16 cellular contexts compared by ENCODE assay signal in the genomic region with DNA sequence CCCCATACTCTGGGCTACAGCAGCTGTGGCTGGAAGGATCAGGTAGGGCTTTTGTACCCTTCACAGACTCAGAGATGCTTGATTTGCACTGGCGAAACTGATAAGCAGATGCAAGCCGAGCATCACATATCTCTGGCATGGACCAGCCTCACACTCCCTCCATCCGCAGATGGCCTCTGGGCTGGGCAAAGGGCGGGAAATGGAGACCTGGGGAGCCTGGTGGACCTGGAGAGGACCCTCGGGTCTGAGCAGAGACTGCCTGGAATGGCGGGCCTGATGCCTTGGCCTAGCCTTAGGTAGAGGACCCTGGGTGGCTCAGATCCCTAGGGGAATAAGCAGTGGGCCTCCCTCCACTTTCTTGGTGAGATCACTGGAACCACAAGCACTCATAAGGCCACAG. TPM values are rescaled to one million over a fixed set of nuclear protein-coding genes. Genes with fewer than 3 reads are reported as not detected.
"Had no signal": no experiment of that assay in that cellular context is flagged by ENCODE, and none has a peak within 500 bp of the region (broad histone marks: within the 10 kb centered on the region; RNA-seq: fewer than 3 reads in every experiment).

No MANE protein-coding gene starts in this region.

- ATAC-seq: activated naive CD8-positive, alpha-beta T cell treated with anti-CD3 and anti-CD28 coated beads, Interleukin-2, amount 50 U/mL, for 24 hours; gastroesophageal sphincter; naive thymus-derived CD4-positive, alpha-beta T cell; stimulated activated naive CD8-positive, alpha-beta T cell treated with anti-CD3 and anti-CD28 coated beads, Interleukin-15, amount 100 ng/mL, for 72 hours had no signal

- DNase-seq: activated B cell treated with CpG ODN at 0.5 μM for 24 hours; activated CD4-positive, alpha-beta memory T cell treated with anti-CD3 and anti-CD28 coated beads, Interleukin-2, amount 10 ng/mL, durations not matched to agents 7 days and 5 days; activated CD4-positive, alpha-beta T cell treated with anti-CD3 and anti-CD28 coated beads for 48 hours; activated naive CD8-positive, alpha-beta T cell treated with anti-CD3 and anti-CD28 coated beads, Interleukin-2, amount 50 U/mL, for 24 hours; cortex of kidney; effector CD8-positive, alpha-beta T cell; Right ventricle myocardium superior; stimulated activated naive CD8-positive, alpha-beta T cell treated with anti-CD3 and anti-CD28 coated beads, Interleukin-15, amount 100 ng/mL, for 72 hours; trophoblast cell had no signal

- H3K4me1 Mint-ChIP-seq: activated CD4-positive, alpha-beta memory T cell treated with anti-CD3 and anti-CD28 coated beads, Interleukin-2, amount 10 ng/mL, durations not matched to agents 7 days and 5 days; activated naive CD8-positive, alpha-beta T cell treated with anti-CD3 and anti-CD28 coated beads, Interleukin-2, amount 50 U/mL, for 24 hours; stimulated activated naive CD8-positive, alpha-beta T cell treated with anti-CD3 and anti-CD28 coated beads, Interleukin-15, amount 100 ng/mL, for 72 hours had no signal

- H3K9me3 ChIP-seq: esophagus muscularis mucosa, gastroesophageal sphincter, heart left ventricle, neutrophil had no signal

- H2AFZ ChIP-seq: parathyroid adenoma had no signal

- H3K36me3 Mint-ChIP-seq: naive thymus-derived CD4-positive, alpha-beta T cell had no signal

- H3K4me3 ChIP-seq: esophagus muscularis mucosa, gastroesophageal sphincter, heart left ventricle had no signal

- H3K9ac ChIP-seq: parathyroid adenoma had no signal

- H3K27me3 ChIP-seq: esophagus muscularis mucosa, heart left ventricle had no signal

- H3K27ac Mint-ChIP-seq: activated B cell treated with CpG ODN at 0.5 μM for 24 hours; activated CD4-positive, alpha-beta memory T cell treated with anti-CD3 and anti-CD28 coated beads, Interleukin-2, amount 10 ng/mL, durations not matched to agents 7 days and 5 days; activated naive CD8-positive, alpha-beta T cell treated with anti-CD3 and anti-CD28 coated beads, Interleukin-2, amount 50 U/mL, for 24 hours; stimulated activated naive CD8-positive, alpha-beta T cell treated with anti-CD3 and anti-CD28 coated beads, Interleukin-15, amount 100 ng/mL, for 72 hours had no signal

- H3K4me3 Mint-ChIP-seq: activated B cell treated with CpG ODN at 0.5 μM for 24 hours; activated CD4-positive, alpha-beta memory T cell treated with anti-CD3 and anti-CD28 coated beads, Interleukin-2, amount 10 ng/mL, durations not matched to agents 7 days and 5 days; activated naive CD8-positive, alpha-beta T cell treated with anti-CD3 and anti-CD28 coated beads, Interleukin-2, amount 50 U/mL, for 24 hours; naive thymus-derived CD4-positive, alpha-beta T cell; stimulated activated naive CD8-positive, alpha-beta T cell treated with anti-CD3 and anti-CD28 coated beads, Interleukin-15, amount 100 ng/mL, for 72 hours had no signal

- H3K27ac ChIP-seq: esophagus muscularis mucosa, gastroesophageal sphincter, neutrophil, parathyroid adenoma had no signal

- H3K9me3 Mint-ChIP-seq: activated B cell treated with CpG ODN at 0.5 μM for 24 hours; activated CD4-positive, alpha-beta memory T cell treated with anti-CD3 and anti-CD28 coated beads, Interleukin-2, amount 10 ng/mL, durations not matched to agents 7 days and 5 days; activated naive CD8-positive, alpha-beta T cell treated with anti-CD3 and anti-CD28 coated beads, Interleukin-2, amount 50 U/mL, for 24 hours had no signal

- H3K79me2 ChIP-seq: parathyroid adenoma had no signal

- H3K36me3 ChIP-seq: esophagus muscularis mucosa, gastroesophageal sphincter, heart left ventricle, neutrophil had no signal

RNA-seq across cellular contexts. Expression of a gene that starts 53.2 kb away (rescaled TPM):
- total RNA-seq: activated CD4-positive, alpha-beta memory T cell treated with anti-CD3 and anti-CD28 coated beads, Interleukin-2, amount 10 ng/mL, durations not matched to agents 7 days and 5 days; T-helper 2 cell treated with Interferon-gamma antibody and Interleukin-4, amounts not matched to agents 100 ng/mL and 5 ng/mL, for 36 hours had no signal
- polyA plus RNA-seq: naive thymus-derived CD4-positive, alpha-beta T cell had no signal
